10 cellular contexts compared by ENCODE assay signal in the genomic region with DNA sequence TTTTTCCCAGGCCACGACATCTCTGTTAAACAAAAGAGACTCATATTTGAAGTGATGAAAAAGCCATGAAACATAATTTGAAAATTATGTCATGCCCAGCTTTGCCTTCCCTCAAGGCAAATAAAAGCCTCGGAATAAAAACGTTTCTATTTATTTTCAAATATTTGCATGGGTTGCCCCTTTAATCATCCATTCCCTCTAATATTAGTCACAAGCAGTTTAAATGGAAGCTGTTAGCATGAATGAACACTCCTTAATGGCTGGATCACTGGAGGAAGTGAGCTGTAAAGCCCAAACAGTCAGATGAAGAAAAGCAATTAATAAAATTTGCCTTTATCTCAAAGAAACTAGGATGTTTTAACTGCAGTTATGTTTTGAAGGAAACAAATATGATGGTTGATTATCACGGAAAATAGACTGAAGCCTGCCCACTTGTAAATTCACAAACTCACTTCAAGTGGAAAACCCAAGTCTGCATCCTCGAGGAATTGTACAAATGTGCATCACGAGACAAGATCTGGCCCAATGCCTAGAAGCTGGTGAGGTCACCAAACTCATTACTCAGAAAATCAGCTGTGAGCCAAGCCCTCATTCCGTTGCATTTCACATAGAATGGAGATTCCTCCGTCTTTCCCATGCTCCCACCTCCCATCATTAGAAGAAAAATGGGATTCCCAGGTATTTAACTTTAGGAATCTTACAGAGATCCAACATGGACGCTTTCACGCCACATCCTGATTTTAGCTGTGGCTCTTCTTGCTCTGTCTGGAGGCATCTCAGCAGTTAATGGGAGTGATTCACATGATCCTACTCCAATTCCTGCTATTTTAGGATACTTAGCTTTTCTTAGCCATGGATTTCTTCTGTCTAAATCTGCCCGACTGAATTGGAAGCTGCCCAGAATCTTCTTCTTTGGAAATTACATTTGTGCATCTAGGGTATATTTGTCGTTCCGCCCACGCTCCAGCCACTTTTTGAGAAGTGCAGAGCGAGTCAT.
DNase-seq lines count a peak whose midpoint lies in the region; ATAC-seq and TF ChIP-seq lines count a peak whose summit lies in the region.
"Had no signal": no experiment of that assay in that cellular context is flagged by ENCODE, and none has a peak within 500 bp of the region (broad histone marks: within the 10 kb centered on the region; RNA-seq: fewer than 3 reads in every experiment).

No MANE protein-coding gene starts in this region.

- no peak for ATAC-seq in HG03442 (IDR thresholded peaks at IDR 0.05; ENCODE audit: unreplicated experiment)

- peak overlapping the region; percentile 24; the same call in 1 of the 2 replicates for H3K4me3 ChIP-seq in SK-N-MC
- H3K4me3 ChIP-seq in foreskin fibroblast (ENCODE audit: low read depth in 1 of 2, low read length in 2 of 2), result peak overlapping the region; percentile 24 to 37
- H3K4me3 ChIP-seq in prostate gland, result no peak overlapping the region

- intact Hi-C loops in Calu3 (cut with micrococcal nuclease; ENCODE audit: unreplicated experiment) (no loop called here), prostate gland (cut with DNase I) (no loop called here)

- peaks cover 3% of the 10 kb centered on the region for H3K27me3 Mint-ChIP-seq in Calu3 (ENCODE audit: unreplicated experiment)

- 23% methylated on average over 15 of the region's 15 CpGs for WGBS in prostate gland

- H3K36me3 ChIP-seq in SK-N-MC (ENCODE audit: insufficient read depth, low read length) (no peaks in the 10 kb centered on the region), prostate gland (no peaks in the 10 kb centered on the region)

- no peaks in the 10 kb centered on the region for H3K9me3 ChIP-seq in SK-N-MC (ENCODE audit: low read depth, low read length)
- H3K9me3 ChIP-seq in prostate gland, result no peaks in the 10 kb centered on the region

- peak; percentile 48 for DNase-seq in Calu3
- peak; percentile 65 for DNase-seq in SK-N-MC (ENCODE audit: low read depth, low spot score)
- DNase-seq in foreskin fibroblast, result peak; percentile 92 to 97
- DNase-seq in prostate gland (ENCODE audit: low spot score), result peak; percentile 54
- no peak for DNase-seq in DMS153 treated with DMSO at 0.1 percent for 48 hours (lab: John Stamatoyannopoulos, UW; ENCODE audit: unreplicated experiment)
- DNase-seq in activated naive CD4-positive, alpha-beta T cell (lab: John Stamatoyannopoulos, UW), result no peak
- no peak for DNase-seq in KBM-7
- DNase-seq: activated T-cell treated with anti-CD3 and anti-CD28 coated beads, Interleukin-2, amount 50 U/mL, for 48 hours had no signal

- no peak overlapping the region for H3K4me3 Mint-ChIP-seq in Calu3 (ENCODE audit: low read depth, unreplicated experiment)

- no peaks in the 10 kb centered on the region for H3K4me1 ChIP-seq in prostate gland (replicated peaks)

- H3K36me3 Mint-ChIP-seq in Calu3 (ENCODE audit: insufficient read depth, unreplicated experiment), result no peaks in the 10 kb centered on the region

- no peaks in the 10 kb centered on the region for H3K9me3 Mint-ChIP-seq in Calu3 (ENCODE audit: low read depth, unreplicated experiment)

- TF ChIP-seq POLR2A in prostate gland (IDR thresholded peaks at IDR 0.05), result no peak

- TF ChIP-seq CTCF in Calu3 (IDR thresholded peaks at IDR 0.05; ENCODE audit: unreplicated experiment) (no peak), foreskin fibroblast (IDR thresholded peaks at IDR 0.05; ENCODE audit: low read depth, low read length) (no peak), prostate gland (IDR thresholded peaks at IDR 0.05) (no peak)

- H3K27me3 ChIP-seq in prostate gland (replicated peaks; ENCODE audit: insufficient read depth), result no peaks in the 10 kb centered on the region

- H3K9ac ChIP-seq in SK-N-MC (ENCODE audit: insufficient read length), result no peak overlapping the region
- H3K9ac ChIP-seq: KMS-11 had no signal

- in situ Hi-C loops in KBM-7 (cut with MboI; ENCODE audit: low pct_unique_long_range_greater_than_20kb, low sequenced_read_pairs), result no loop called here

- no TSS peak for BruUV-seq in Calu3 (replicated peaks; lab: Mats Ljungman, UMichigan)

- CTCF ChIA-PET in Calu3 (lab: Charles Lee), result no interaction called here

- H3K4me1 Mint-ChIP-seq in Calu3 (ENCODE audit: low read depth, unreplicated experiment), result peaks cover 7% of the 10 kb centered on the region

- peak overlapping the region; percentile 42 for H3K27ac Mint-ChIP-seq in Calu3 (ENCODE audit: unreplicated experiment)

- peak overlapping the region; percentile 32; the same call in 1 of the 2 replicates for H3K27ac ChIP-seq in SK-N-MC
- H3K27ac ChIP-seq in prostate gland, result peak overlapping the region in 1 of 2 donors; percentile 23
- H3K27ac ChIP-seq: KMS-11 had no signal

Comparison
In these comparisons a context has a peak if more than half of its experiments do, and no peak if none do; other contexts are left out.
1. DNase-seq: peak in Calu3 (single experiment), SK-N-MC (single experiment), foreskin fibroblast (2 of 2) and prostate gland (single experiment); none in DMS153 treated with DMSO at 0.1 percent for 48 hours (single experiment), activated naive CD4-positive, alpha-beta T cell (0 of 4) and KBM-7 (single experiment).
2. H3K4me3 ChIP-seq: peak in SK-N-MC (single experiment) and foreskin fibroblast (2 of 2); none in prostate gland (0 of 2).